Comparison of ENCODE assay signal across 1 cellular context in the genomic region with DNA sequence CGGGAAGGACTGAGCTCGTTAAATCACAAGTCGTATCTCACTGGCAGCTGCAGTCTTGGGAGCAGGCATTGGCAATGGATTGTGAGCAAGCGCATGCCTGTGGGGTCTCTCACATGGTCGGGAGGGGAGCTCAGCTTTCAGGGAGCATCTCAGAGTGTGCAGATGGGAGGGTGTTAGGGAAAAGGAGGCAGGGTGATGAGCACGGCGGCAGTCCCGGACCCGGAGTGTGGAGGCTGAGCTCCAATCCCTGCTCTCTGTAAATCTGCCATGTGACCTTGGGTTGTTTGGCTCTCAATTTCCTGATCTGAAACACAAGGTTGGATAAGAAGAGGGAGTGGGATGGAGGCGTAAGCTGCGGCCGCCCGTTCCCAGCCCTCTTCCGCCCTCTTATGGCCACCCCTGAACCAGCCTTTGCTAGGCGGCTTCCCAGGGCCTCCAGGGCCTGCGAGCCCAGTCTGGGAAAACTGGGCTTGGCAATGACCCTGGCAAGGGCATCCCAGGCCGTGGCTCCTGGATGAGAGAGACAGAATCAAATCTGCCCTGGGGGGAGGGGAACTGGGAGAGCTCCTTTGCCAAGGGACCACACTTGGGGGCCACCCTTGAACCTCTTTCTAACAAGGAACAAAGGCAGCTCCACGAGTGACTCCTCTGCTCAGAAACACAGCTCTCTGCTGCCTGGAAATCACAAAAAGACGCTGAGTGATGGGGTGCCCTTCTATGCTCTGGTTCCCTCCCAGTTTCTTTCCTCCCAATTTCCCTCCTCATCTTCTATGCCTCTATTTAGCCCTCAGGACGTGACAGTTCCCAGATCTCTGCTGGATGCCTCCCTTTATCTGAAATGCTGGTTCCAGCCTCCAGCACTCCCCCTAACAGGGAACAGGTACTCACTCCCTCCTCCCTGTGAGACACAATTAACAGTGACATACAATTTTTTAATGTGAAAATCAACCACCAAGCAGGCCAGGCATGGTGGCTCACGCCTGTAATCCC.
TF ChIP-seq lines count a peak whose summit lies in the region.

No MANE protein-coding gene starts in this region.

TF ChIP-seq in HEK293, 187 proteins besides CTCF, POLR2A, EP300 and RAD21 (continued from another document):
- no peak for TF ChIP-seq TRIM28 (IDR thresholded peaks at IDR 0.05; ENCODE audit: borderline replicate concordance, low read length)
- no peak for TF ChIP-seq ZNF585B (tag by site-specific recombination; IDR thresholded peaks at IDR 0.05)
- no peak for TF ChIP-seq ZNF776 (tag by site-specific recombination; IDR thresholded peaks at IDR 0.05; ENCODE audit: borderline replicate concordance)
- TF ChIP-seq ZNF596 (tag by site-specific recombination; IDR thresholded peaks at IDR 0.05): no peak
- TF ChIP-seq, protein P1, sequence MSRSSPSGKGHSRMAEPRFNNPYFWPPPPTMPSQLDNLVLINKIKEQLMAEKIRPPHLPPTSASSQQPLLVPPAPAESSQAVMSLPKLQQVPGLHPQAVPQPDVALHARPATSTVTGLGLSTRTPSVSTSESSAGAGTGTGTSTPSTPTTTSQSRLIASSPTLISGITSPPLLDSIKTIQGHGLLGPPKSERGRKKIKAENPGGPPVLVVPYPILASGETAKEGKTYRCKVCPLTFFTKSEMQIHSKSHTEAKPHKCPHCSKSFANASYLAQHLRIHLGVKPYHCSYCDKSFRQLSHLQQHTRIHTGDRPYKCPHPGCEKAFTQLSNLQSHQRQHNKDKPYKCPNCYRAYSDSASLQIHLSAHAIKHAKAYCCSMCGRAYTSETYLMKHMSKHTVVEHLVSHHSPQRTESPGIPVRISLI (tag by site-specific recombination; IDR thresholded peaks at IDR 0.05): no peak
- no peak for TF ChIP-seq ZNF121 (tag by site-specific recombination; IDR thresholded peaks at IDR 0.05)
- no peak for TF ChIP-seq ZBTB10 (tag by site-specific recombination; IDR thresholded peaks at IDR 0.05)
- no peak for TF ChIP-seq ZNF266 (tag by site-specific recombination; IDR thresholded peaks at IDR 0.05; ENCODE audit: low read depth)
- no peak for TF ChIP-seq SALL2 (tag by site-specific recombination; IDR thresholded peaks at IDR 0.05; ENCODE audit: borderline replicate concordance)
- TF ChIP-seq, protein P2, sequence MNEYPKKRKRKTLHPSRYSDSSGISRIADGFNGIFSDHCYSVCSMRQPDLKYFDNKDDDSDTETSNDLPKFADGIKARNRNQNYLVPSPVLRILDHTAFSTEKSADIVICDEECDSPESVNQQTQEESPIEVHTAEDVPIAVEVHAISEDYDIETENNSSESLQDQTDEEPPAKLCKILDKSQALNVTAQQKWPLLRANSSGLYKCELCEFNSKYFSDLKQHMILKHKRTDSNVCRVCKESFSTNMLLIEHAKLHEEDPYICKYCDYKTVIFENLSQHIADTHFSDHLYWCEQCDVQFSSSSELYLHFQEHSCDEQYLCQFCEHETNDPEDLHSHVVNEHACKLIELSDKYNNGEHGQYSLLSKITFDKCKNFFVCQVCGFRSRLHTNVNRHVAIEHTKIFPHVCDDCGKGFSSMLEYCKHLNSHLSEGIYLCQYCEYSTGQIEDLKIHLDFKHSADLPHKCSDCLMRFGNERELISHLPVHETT (tag by site-specific recombination; IDR thresholded peaks at IDR 0.05): no peak
- TF ChIP-seq ZBTB17 (tag by site-specific recombination; IDR thresholded peaks at IDR 0.05): peak; percentile 100
- no peak for TF ChIP-seq MZF1 (tag by site-specific recombination; IDR thresholded peaks at IDR 0.05; ENCODE audit: borderline replicate concordance)
- 0 out of 2 replicates have a peak, but pooled peaks have one; percentile 21 for TF ChIP-seq ZNF2 (tag by site-specific recombination; IDR thresholded peaks at IDR 0.05)
- TF ChIP-seq ZNF211 (tag by site-specific recombination; IDR thresholded peaks at IDR 0.05; ENCODE audit: low read depth): no peak
- TF ChIP-seq ZNF157 (tag by site-specific recombination; IDR thresholded peaks at IDR 0.05): no peak
- TF ChIP-seq ZNF202 (tag by site-specific recombination; IDR thresholded peaks at IDR 0.05; ENCODE audit: borderline replicate concordance): no peak
- no peak for TF ChIP-seq MYNN (tag by site-specific recombination; IDR thresholded peaks at IDR 0.05; ENCODE audit: borderline replicate concordance)
- TF ChIP-seq ZIC2 (tag by site-specific recombination; IDR thresholded peaks at IDR 0.05): no peak
- no peak for TF ChIP-seq ZNF670 (tag by site-specific recombination; IDR thresholded peaks at IDR 0.05; ENCODE audit: low read depth)
- no peak for TF ChIP-seq REST (tag by site-specific recombination; IDR thresholded peaks at IDR 0.05)
- no peak for TF ChIP-seq ZNF133 (tag by site-specific recombination; IDR thresholded peaks at IDR 0.05)
- peak; percentile 54; the same call in 1 of the 2 replicates for TF ChIP-seq IKZF3 (tag by site-specific recombination; IDR thresholded peaks at IDR 0.05)
- TF ChIP-seq, protein P3, sequence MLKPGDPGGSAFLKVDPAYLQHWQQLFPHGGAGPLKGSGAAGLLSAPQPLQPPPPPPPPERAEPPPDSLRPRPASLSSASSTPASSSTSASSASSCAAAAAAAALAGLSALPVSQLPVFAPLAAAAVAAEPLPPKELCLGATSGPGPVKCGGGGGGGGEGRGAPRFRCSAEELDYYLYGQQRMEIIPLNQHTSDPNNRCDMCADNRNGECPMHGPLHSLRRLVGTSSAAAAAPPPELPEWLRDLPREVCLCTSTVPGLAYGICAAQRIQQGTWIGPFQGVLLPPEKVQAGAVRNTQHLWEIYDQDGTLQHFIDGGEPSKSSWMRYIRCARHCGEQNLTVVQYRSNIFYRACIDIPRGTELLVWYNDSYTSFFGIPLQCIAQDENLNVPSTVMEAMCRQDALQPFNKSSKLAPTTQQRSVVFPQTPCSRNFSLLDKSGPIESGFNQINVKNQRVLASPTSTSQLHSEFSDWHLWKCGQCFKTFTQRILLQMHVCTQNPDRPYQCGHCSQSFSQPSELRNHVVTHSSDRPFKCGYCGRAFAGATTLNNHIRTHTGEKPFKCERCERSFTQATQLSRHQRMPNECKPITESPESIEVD (tag by site-specific recombination; IDR thresholded peaks at IDR 0.05): no peak
- TF ChIP-seq ZNF555 (tag by site-specific recombination; conservative IDR thresholded peaks at IDR 0.05): no peak
- TF ChIP-seq HOXC10 (CRISPR knock-in tag; IDR thresholded peaks at IDR 0.05): no peak
- no peak for TF ChIP-seq ZNF416 (tag by site-specific recombination; IDR thresholded peaks at IDR 0.05)
- TF ChIP-seq ZNF518A (tag by site-specific recombination; conservative IDR thresholded peaks at IDR 0.05; ENCODE audit: low read depth): no peak
- TF ChIP-seq ZNF341 (tag by site-specific recombination; IDR thresholded peaks at IDR 0.05; ENCODE audit: low read depth): peak; percentile 57
- TF ChIP-seq ZNF692 (tag by site-specific recombination; IDR thresholded peaks at IDR 0.05): no peak
- TF ChIP-seq ZNF391 (tag by site-specific recombination; IDR thresholded peaks at IDR 0.05; ENCODE audit: borderline replicate concordance, low read depth): no peak
- no peak for TF ChIP-seq PRDM1 (tag by site-specific recombination; IDR thresholded peaks at IDR 0.05)
- TF ChIP-seq FEZF1 (tag by site-specific recombination; IDR thresholded peaks at IDR 0.05): no peak
- TF ChIP-seq KLF7 (tag by site-specific recombination; IDR thresholded peaks at IDR 0.05; ENCODE audit: borderline replicate concordance): no peak
- TF ChIP-seq ZNF677 (tag by site-specific recombination; IDR thresholded peaks at IDR 0.05): no peak
- TF ChIP-seq ZNF610 (tag by site-specific recombination; IDR thresholded peaks at IDR 0.05; ENCODE audit: borderline replicate concordance): no peak
- TF ChIP-seq ZNF830 (tag by site-specific recombination; IDR thresholded peaks at IDR 0.05; ENCODE audit: low read depth): no peak
- peak; percentile 73 for TF ChIP-seq ZNF660 (tag by site-specific recombination; IDR thresholded peaks at IDR 0.05)
- no peak for TF ChIP-seq ZNF175 (tag by site-specific recombination; IDR thresholded peaks at IDR 0.05)
- no peak for TF ChIP-seq ZNF132 (tag by site-specific recombination; IDR thresholded peaks at IDR 0.05; ENCODE audit: borderline replicate concordance)
TF ChIP-seq in HEK293: peak in this region for 24.
